Comparison of ENCODE assay signal across 8 cellular contexts in genomic region chr16:23556881-23557778, GRCh38. TPM values are rescaled to one million over a fixed set of nuclear protein-coding genes. Genes with fewer than 3 reads are reported as not detected.
DNase-seq lines count a peak whose midpoint lies in the region; ATAC-seq and TF ChIP-seq lines count a peak whose summit lies in the region.

Gene EARS2 (minus strand): TSS chr16:23557350. CDS start chr16:23557343, 7 bp downstream.
Gene UBFD1 (plus strand): TSS chr16:23557727. CDS start chr16:23557743, 16 bp downstream.

- H3K36me3 ChIP-seq in right atrium auricular region (peaks cover 35% of the 10 kb centered on the region), uterus (no peaks in the 10 kb centered on the region)

- ATAC-seq in GM18498 (IDR thresholded peaks at IDR 0.05; ENCODE audit: unreplicated experiment): peak; percentile 91
- ATAC-seq in HG02938 (IDR thresholded peaks at IDR 0.05; ENCODE audit: unreplicated experiment): peak; percentile 90
- peak; percentile 90 for ATAC-seq in T-helper 17 cell

- H3K27ac ChIP-seq in angular gyrus (ENCODE audit: low read depth, low read length) (peak within 1 kb of the TSS; percentile 86), right atrium auricular region (peak within 1 kb of the TSS; percentile 85 to 94), uterus (peak within 1 kb of the TSS; percentile 87 to 92)

- TF ChIP-seq POLR2A in uterus (IDR thresholded peaks at IDR 0.05): peak; percentile 22 to 37

- H3K4me3 Mint-ChIP-seq in T-helper 17 cell: peak within 1 kb of the TSS; percentile 94

- H3K27me3 Mint-ChIP-seq in T-helper 17 cell: no peaks in the 10 kb centered on the region

- peak; percentile 91 to 92 for TF ChIP-seq CTCF in right atrium auricular region (IDR thresholded peaks at IDR 0.05)
- TF ChIP-seq CTCF in uterus (IDR thresholded peaks at IDR 0.05): peak; percentile 84 to 95 (median 93)

- DNase-seq in NCI-H1694 treated with DMSO at 0.1 percent for 48 hours (lab: John Stamatoyannopoulos, UW): peak; percentile 98
- DNase-seq in T-helper 17 cell: peak; percentile 83 to 87 (median 85)
- peak; percentile 98 for DNase-seq in right atrium auricular region (ENCODE audit: low spot score)
- peak; percentile 94 for DNase-seq in pulmonary artery endothelial cell (ENCODE audit: low read depth, low spot score)
- DNase-seq in uterus: peak; percentile 96 to 98

- H3K4me3 ChIP-seq in right atrium auricular region (peak within 1 kb of the TSS; percentile 86 to 97), uterus (peak within 1 kb of the TSS; percentile 70 to 90)

- H3K27me3 ChIP-seq in right atrium auricular region (no peaks in the 10 kb centered on the region), uterus (no peaks in the 10 kb centered on the region)

- intact Hi-C loops in uterus (cut with DNase I; ENCODE audit: low total_unique reads): no loop called here

- H3K9me3 ChIP-seq in T-helper 17 cell (ENCODE audit: control insufficient read depth, low read length, poor library complexity, severe bottlenecking) (no peaks in the 10 kb centered on the region), right atrium auricular region (no peaks in the 10 kb centered on the region), uterus (no peaks in the 10 kb centered on the region)

- H3K4me1 ChIP-seq in right atrium auricular region (peaks cover 0 to 42% of the 10 kb centered on the region in 2 donors), uterus (peaks cover 8 to 10% of the 10 kb centered on the region in 2 donors)

- H3K36me3 Mint-ChIP-seq in T-helper 17 cell (ENCODE audit: low read depth): no peaks in the 10 kb centered on the region

- peaks cover 20% of the 10 kb centered on the region for H3K4me1 Mint-ChIP-seq in T-helper 17 cell

- H3K27ac Mint-ChIP-seq in T-helper 17 cell: peak within 1 kb of the TSS; percentile 95

RNA-seq across cellular contexts. Expression of gene EARS2, which starts in this region (rescaled TPM):
- total RNA-seq in T-helper 17 cell (10 to 100 TPM; 10.0 to 13.0 TPM), right atrium auricular region (10 to 100 TPM; 15.3 to 18.1 TPM), pulmonary artery endothelial cell (24.5 and 28.8 TPM in 2 replicates), uterus (10 to 100 TPM; 18.0 to 81.8 (median 39.5) TPM)

RNA-seq across cellular contexts. Expression of gene UBFD1, which starts in this region (rescaled TPM):
- total RNA-seq in T-helper 17 cell (10 to 100 TPM; 37.9 to 43.3 TPM), right atrium auricular region (10 to 100 TPM; 85.5 to 93.9 TPM), pulmonary artery endothelial cell (60.1 and 93.2 TPM in 2 replicates), uterus (100 to 1,000 TPM in 1 of 4 donors, 10 to 100 TPM in 3; 26.5 to 142 (median 67.0) TPM)

Comparison
In these comparisons a context has a peak if more than half of its experiments do, and no peak if none do; other contexts are left out.
1. Peak in every context shown above with its lines: DNase-seq, ATAC-seq, H3K4me3 ChIP-seq and H3K27ac ChIP-seq.